ENCODE assay signal across 12 cellular contexts in the genomic region with DNA sequence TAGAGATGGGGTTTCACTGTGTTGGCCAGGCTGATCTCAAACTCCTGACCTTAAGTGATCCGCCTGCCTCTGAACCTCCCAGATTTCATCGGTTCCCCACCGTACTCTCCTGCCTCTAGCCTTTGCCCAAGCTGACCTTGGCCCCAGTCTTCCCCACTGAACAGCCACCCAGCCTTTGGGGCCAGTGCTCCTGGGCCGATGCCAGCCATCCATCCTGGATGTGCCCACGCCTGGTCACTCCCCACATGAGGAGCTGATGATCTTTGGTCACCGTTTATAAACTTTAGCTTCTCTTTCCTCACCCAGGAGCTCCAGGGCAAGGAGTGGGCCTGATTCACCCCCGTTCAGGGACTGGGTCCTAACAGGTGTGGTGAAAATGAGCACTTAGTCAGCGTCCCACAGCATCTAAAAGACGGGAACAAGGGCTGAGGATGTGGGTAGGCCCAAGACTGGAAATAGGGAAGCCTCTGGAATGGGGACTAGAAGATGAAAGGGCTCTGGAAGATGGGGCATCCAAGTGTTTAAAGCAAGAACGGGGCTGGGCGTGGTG. TPM values are rescaled to one million over a fixed set of nuclear protein-coding genes. Genes with fewer than 3 reads are reported as not detected.
DNase-seq lines count a peak whose midpoint lies in the region; TF ChIP-seq lines count a peak whose summit lies in the region.
"Had no signal": no experiment of that assay in that cellular context is flagged by ENCODE, and none has a peak within 500 bp of the region (broad histone marks: within the 10 kb centered on the region; RNA-seq: fewer than 3 reads in every experiment).

No MANE protein-coding gene starts in this region.

- peaks cover 61% of the 10 kb centered on the region for H3K4me1 Mint-ChIP-seq in nephron

- no peaks in the 10 kb centered on the region for H3K36me3 Mint-ChIP-seq in nephron (ENCODE audit: low read depth)
- H3K36me3 Mint-ChIP-seq: activated naive CD4-positive, alpha-beta T cell treated with anti-CD3 and anti-CD28 coated beads, Interleukin-2, amount 50 U/mL, for 72 hours had no signal

- intact Hi-C loops in PC-9 (cut with micrococcal nuclease; ENCODE audit: unreplicated experiment), result loop anchor here (1.0 to 10.0 kb wide), 3 partner anchors 24 to 161 kb away; no protein-coding TSS in a partner anchor
- intact Hi-C loops in colonic mucosa (cut with DNase I), result no loop called here

- peak overlapping the region; percentile 53 to 79 (median 76) for H3K27ac Mint-ChIP-seq in nephron

- peak overlapping the region; percentile 84 for H3K27ac ChIP-seq in PC-9
- H3K27ac ChIP-seq in colonic mucosa, result no peak overlapping the region
- peak overlapping the region; percentile 92 to 99 (median 94) for H3K27ac ChIP-seq in tibial nerve
- H3K27ac ChIP-seq: parathyroid adenoma had no signal

- no peak overlapping the region for H2AFZ ChIP-seq in PC-9
- H2AFZ ChIP-seq: parathyroid adenoma had no signal

- CTCF ChIA-PET in PC-9 (lab: Charles Lee), result interaction anchor here (0.6 kb wide), 1 partner anchor 1480 kb away, joined by 3 read pairs; no protein-coding TSS in a partner anchor

- H3K36me3 ChIP-seq in PC-9 (ENCODE audit: low read depth) (no peaks in the 10 kb centered on the region), colonic mucosa (no peaks in the 10 kb centered on the region), tibial nerve (no peaks in the 10 kb centered on the region)

- peak in 1 of 2 experiments; percentile 75 for DNase-seq in PC-9
- DNase-seq in colonic mucosa, result peak; percentile 48
- no peak for DNase-seq in tibial nerve (ENCODE audit: low spot score in 2 of 2)
- no peak for DNase-seq in activated CD8-positive, alpha-beta memory T cell treated with anti-CD3 and anti-CD28 coated beads, Interleukin-2, amount 50 U/mL, for 48 hours
- no peak for DNase-seq in RPMI8226
- no peak for DNase-seq in NCI-H345 treated with DMSO at 0.1 percent for 48 hours (lab: John Stamatoyannopoulos, UW; ENCODE audit: unreplicated experiment)
- DNase-seq: COR-L47; dermis blood vessel endothelial cell; stimulated activated naive CD8-positive, alpha-beta T cell treated with anti-CD3 and anti-CD28 coated beads, Interleukin-15, amount 100 ng/mL, for 72 hours had no signal

- H3K9me3 ChIP-seq in PC-9 (ENCODE audit: insufficient read depth, low read depth), result no peaks in the 10 kb centered on the region
- no peaks in the 10 kb centered on the region for H3K9me3 ChIP-seq in colonic mucosa
- no peaks in the 10 kb centered on the region for H3K9me3 ChIP-seq in tibial nerve

- 82% methylated on average over 11 of the region's 11 CpGs for WGBS in tibial nerve, 2 donors

- no peaks in the 10 kb centered on the region for H4K20me1 ChIP-seq in PC-9 (ENCODE audit: insufficient read depth)

- no TSS peak for BruUV-seq in PC-9 (replicated peaks; lab: Mats Ljungman, UMichigan)

- H3K27me3 ChIP-seq in PC-9 (ENCODE audit: insufficient read depth, low read depth) (no peaks in the 10 kb centered on the region), colonic mucosa (no peaks in the 10 kb centered on the region), tibial nerve (no peaks in the 10 kb centered on the region)

- peak overlapping the region; percentile 64 for H3K4me2 ChIP-seq in PC-9

- TF ChIP-seq CTCF in PC-9 (conservative IDR thresholded peaks at IDR 0.05) (no peak), colonic mucosa (IDR thresholded peaks at IDR 0.05) (no peak), nephron (IDR thresholded peaks at IDR 0.05; ENCODE audit: unreplicated experiment in 3 of 3) (no peak), tibial nerve (IDR thresholded peaks at IDR 0.05) (no peak)

- no peak for TF ChIP-seq EP300 in tibial nerve (IDR thresholded peaks at IDR 0.05)

- peaks cover 23% of the 10 kb centered on the region for H3K79me2 ChIP-seq in PC-9 (ENCODE audit: low read depth)

- POLR2A ChIA-PET in PC-9 (lab: Charles Lee; ENCODE audit: unreplicated experiment), result interaction anchor here (0.6 kb wide), 2 partner anchors 35 to 534 kb away, joined by 3 to 7 read pairs; no protein-coding TSS in a partner anchor

- H3K4me3 ChIP-seq in PC-9 (no peak overlapping the region), colonic mucosa (no peak overlapping the region), tibial nerve (no peak overlapping the region)

- no peaks in the 10 kb centered on the region for H3K9me3 Mint-ChIP-seq in nephron
- H3K9me3 Mint-ChIP-seq: activated naive CD4-positive, alpha-beta T cell treated with anti-CD3 and anti-CD28 coated beads, Interleukin-2, amount 50 U/mL, for 72 hours; stimulated activated naive CD8-positive, alpha-beta T cell treated with anti-CD3 and anti-CD28 coated beads, Interleukin-15, amount 100 ng/mL, for 72 hours had no signal

- H3K4me3 Mint-ChIP-seq in nephron, result peak overlapping the region in 2 of 3 experiments; percentile 27 to 38
- H3K4me3 Mint-ChIP-seq: stimulated activated naive CD8-positive, alpha-beta T cell treated with anti-CD3 and anti-CD28 coated beads, Interleukin-15, amount 100 ng/mL, for 72 hours had no signal

- H3K9me2 ChIP-seq in PC-9 (ENCODE audit: insufficient read depth), result no peaks in the 10 kb centered on the region

- TF ChIP-seq POLR2A in tibial nerve (IDR thresholded peaks at IDR 0.05), result no peak

- H3K4me1 ChIP-seq in PC-9 (replicated peaks; ENCODE audit: insufficient read depth) (peaks cover 74% of the 10 kb centered on the region), colonic mucosa (peaks cover 26% of the 10 kb centered on the region), tibial nerve (peaks cover 7 to 54% (median 43%) of the 10 kb centered on the region in 4 donors)

- peaks cover 50% of the 10 kb centered on the region; the same call in 1 of the 2 replicates for H3F3A ChIP-seq in PC-9 (ENCODE audit: insufficient read depth, low read depth)

- no peaks in the 10 kb centered on the region for H3K27me3 Mint-ChIP-seq in nephron (ENCODE audit: low read depth)

- no peak overlapping the region for H3K9ac ChIP-seq in colonic mucosa (ENCODE audit: low read depth in 2 of 2, low read length in 2 of 2)

RNA-seq across cellular contexts. Expression of a gene that starts 22.9 kb away (rescaled TPM):
- total RNA-seq in PC-9 (2021) (44.0 and 46.7 TPM in 2 replicates), colonic mucosa (10 to 100 TPM; 18.3 to 29.5 TPM), tibial nerve (10 to 100 TPM; 14.6 to 35.7 (median 17.1) TPM)
